In genomic region chr5:1003296-1003937, GRCh38 we compare ENCODE assay signal across 8 cellular contexts. TPM values are rescaled to one million over a fixed set of nuclear protein-coding genes. Genes with fewer than 3 reads are reported as not detected.
DNase-seq lines count a peak whose midpoint lies in the region; ATAC-seq and TF ChIP-seq lines count a peak whose summit lies in the region.

No MANE protein-coding gene starts in this region.

- ATAC-seq in CD4-positive, alpha-beta T cell (ENCODE audit: poor library complexity), result peak; percentile 41
- no peak for ATAC-seq in right lobe of liver
- ATAC-seq in HG02759 (IDR thresholded peaks at IDR 0.05; ENCODE audit: unreplicated experiment), result no peak

- TF ChIP-seq CTCF in CD4-positive, alpha-beta T cell (IDR thresholded peaks at IDR 0.05), result no peak
- no peak for TF ChIP-seq CTCF in right lobe of liver (IDR thresholded peaks at IDR 0.05)

- intact Hi-C loops in CD4-positive, alpha-beta T cell (cut with DNase I, micrococcal nuclease), result no loop called here
- intact Hi-C loops in right lobe of liver (cut with DNase I), result no loop called here

- H3K27ac Mint-ChIP-seq in CD4-positive, alpha-beta T cell, result peak overlapping the region; percentile 42

- peaks cover 23% of the 10 kb centered on the region for H3K27me3 Mint-ChIP-seq in CD4-positive, alpha-beta T cell

- H3K36me3 ChIP-seq in right lobe of liver, result no peaks in the 10 kb centered on the region

- H3K9me3 Mint-ChIP-seq in CD4-positive, alpha-beta T cell, result no peaks in the 10 kb centered on the region

- H3K27ac ChIP-seq in CD4-positive, alpha-beta T cell (ENCODE audit: low read depth, low read length), result no peak overlapping the region
- H3K27ac ChIP-seq in right lobe of liver, result no peak overlapping the region

- no peak for TF ChIP-seq POLR2A in right lobe of liver (IDR thresholded peaks at IDR 0.05)

- H3K4me1 Mint-ChIP-seq in CD4-positive, alpha-beta T cell (ENCODE audit: low read depth), result peaks cover 24% of the 10 kb centered on the region

- peaks cover 0 to 8% (median 0%) of the 10 kb centered on the region in 4 donors for H3K4me1 ChIP-seq in right lobe of liver

- H3K27me3 ChIP-seq in CD4-positive, alpha-beta T cell (ENCODE audit: control insufficient read depth, insufficient read depth, low read length), result peaks cover 34% of the 10 kb centered on the region
- no peaks in the 10 kb centered on the region for H3K27me3 ChIP-seq in right lobe of liver

- POLR2A ChIA-PET in CD4-positive, alpha-beta T cell (lab: Charles Lee), result no interaction called here

- CTCF ChIA-PET in CD4-positive, alpha-beta T cell (lab: Charles Lee), result no interaction called here

- H3K9me3 ChIP-seq in CD4-positive, alpha-beta T cell (ENCODE audit: control insufficient read depth, low read length), result no peaks in the 10 kb centered on the region
- no peaks in the 10 kb centered on the region for H3K9me3 ChIP-seq in right lobe of liver

- H3K4me3 Mint-ChIP-seq in CD4-positive, alpha-beta T cell, result peak overlapping the region; percentile 80

- DNase-seq in CD4-positive, alpha-beta T cell, result peak in 2 of 10 experiments; percentile 30 to 34
- DNase-seq in NCI-H1105 (lab: John Stamatoyannopoulos, UW) (peak; percentile 89), right lobe of liver (peak; percentile 28 to 57 (median 38)), midbrain (lab: John Stamatoyannopoulos, UW) (no peak), occipital lobe (lab: John Stamatoyannopoulos, UW) (no peak), C1 segment of cervical spinal cord (lab: John Stamatoyannopoulos, UW) (no peak)
- DNase-seq in activated CD4-positive, alpha-beta T cell treated with anti-CD3 and anti-CD28 coated beads, Interleukin-2, amount 50 U/mL, for 4 hours, result peak; percentile 15 to 21

- H3K36me3 Mint-ChIP-seq in CD4-positive, alpha-beta T cell (ENCODE audit: low read depth), result no peaks in the 10 kb centered on the region

- 39% methylated on average over 10 of the region's 21 CpGs for WGBS in right lobe of liver (ENCODE audit: insufficient coverage, low coverage, low lambda C conversion rate, missing lambda C conversion rate)

- no peak overlapping the region for H3K4me3 ChIP-seq in right lobe of liver

RNA-seq across cellular contexts. Expression of gene NKD2, which starts 5.2 kb away (rescaled TPM):
- under 1 TPM; 0.17 to 0.30 TPM for total RNA-seq in CD4-positive, alpha-beta T cell
- total RNA-seq in right lobe of liver, result 1 to 10 TPM in 4 of 6 experiments, under 1 TPM in 2; 0.93 to 2.9 (median 2.2) TPM
- total RNA-seq in occipital lobe, result 3.0 TPM

Comparison
In these comparisons a context has a peak if more than half of its experiments do, and no peak if none do; other contexts are left out.
1. DNase-seq: peak in NCI-H1105 (single experiment), activated CD4-positive, alpha-beta T cell treated with anti-CD3 and anti-CD28 coated beads, Interleukin-2, amount 50 U/mL, for 4 hours (2 of 2) and right lobe of liver (3 of 3); none in midbrain (single experiment), occipital lobe (single experiment) and C1 segment of cervical spinal cord (0 of 14).